In the genomic region with DNA sequence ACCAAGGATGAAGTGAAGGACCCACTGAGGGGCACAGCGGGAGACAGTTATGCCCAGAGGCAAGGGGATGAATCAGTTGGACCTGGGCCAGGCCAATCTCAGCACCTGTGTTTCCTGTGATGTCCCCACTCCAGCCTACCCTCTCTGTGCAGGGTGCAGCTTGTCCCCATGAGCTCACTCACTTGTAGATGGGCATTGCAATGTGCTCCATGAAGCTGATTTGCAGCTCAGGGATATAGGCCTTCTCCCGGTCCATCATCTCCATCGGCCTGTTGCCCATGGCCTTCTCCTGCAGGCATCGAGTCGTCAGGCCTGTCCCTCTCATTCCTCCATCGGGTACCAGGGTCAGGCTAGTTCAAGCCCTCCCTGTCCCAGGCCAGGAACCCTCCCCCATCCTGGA, we compare ENCODE assay signal across 16 cellular contexts.
"Had no signal": no experiment of that assay in that cellular context is flagged by ENCODE, and none has a peak within 500 bp of the region (broad histone marks: within the 10 kb centered on the region; RNA-seq: fewer than 3 reads in every experiment).

No MANE protein-coding gene starts in this region.

- H3K36me3 Mint-ChIP-seq: activated naive CD8-positive, alpha-beta T cell; neural progenitor cell; stimulated activated naive B cell treated with anti-CD40 and anti-IgM and Interleukin-4, amounts not matched to agents 10 μg/mL and 1 μg/mL and 100 μg/mL, for 72 hours; T-cell had no signal

- H3K9me3 Mint-ChIP-seq: activated T-helper 17 cell treated with anti-CD3 and anti-CD28 coated beads, Interleukin-2, amount 50 U/mL, for 72 hours; central memory CD8-positive, alpha-beta T cell; neural progenitor cell; stimulated activated naive B cell treated with anti-CD40 and anti-IgM and Interleukin-4, amounts not matched to agents 10 μg/mL and 1 μg/mL and 100 μg/mL, for 72 hours; T-cell had no signal

- H3K4me3 Mint-ChIP-seq: activated naive CD8-positive, alpha-beta T cell; activated T-helper 17 cell treated with anti-CD3 and anti-CD28 coated beads, Interleukin-2, amount 50 U/mL, for 72 hours; brain; central memory CD8-positive, alpha-beta T cell; neural progenitor cell; stimulated activated naive B cell treated with anti-CD40 and anti-IgM and Interleukin-4, amounts not matched to agents 10 μg/mL and 1 μg/mL and 100 μg/mL, for 72 hours; T-cell had no signal

- H3K27ac ChIP-seq: foreskin keratinocyte, lower lobe of right lung, neural progenitor cell, ovary, tibial nerve had no signal

- DNase-seq: effector CD8-positive, alpha-beta T cell; foreskin keratinocyte; lower lobe of right lung; midbrain; stimulated activated CD4-positive, alpha-beta T cell treated with anti-CD3 and anti-CD28 coated beads, Interleukin-2, amount 100 ng/mL, for 48 hours; stimulated activated naive B cell treated with anti-CD40 and anti-IgM and Interleukin-4, amounts not matched to agents 10 μg/mL and 1 μg/mL and 100 μg/mL, for 72 hours; T-cell; T-helper 9 cell had no signal

- H3K4me1 Mint-ChIP-seq: activated T-helper 17 cell treated with anti-CD3 and anti-CD28 coated beads, Interleukin-2, amount 50 U/mL, for 72 hours; brain had no signal

- H3K9ac ChIP-seq: neural progenitor cell, SK-N-SH had no signal

- H3K4me3 ChIP-seq: lower lobe of right lung, neural progenitor cell, ovary, tibial nerve had no signal

- H3K36me3 ChIP-seq: neural progenitor cell, ovary had no signal

- H3K27me3 ChIP-seq: foreskin keratinocyte, ovary had no signal

- H3K27ac Mint-ChIP-seq: activated naive CD8-positive, alpha-beta T cell; activated T-helper 17 cell treated with anti-CD3 and anti-CD28 coated beads, Interleukin-2, amount 50 U/mL, for 72 hours; brain; neural progenitor cell; stimulated activated naive B cell treated with anti-CD40 and anti-IgM and Interleukin-4, amounts not matched to agents 10 μg/mL and 1 μg/mL and 100 μg/mL, for 72 hours; T-cell had no signal

- H3K4me1 ChIP-seq: lower lobe of right lung had no signal

- H3K9me3 ChIP-seq: lower lobe of right lung, ovary, SK-N-SH, tibial nerve had no signal
